ENCODE assay signal across 1 cellular context in the genomic region with DNA sequence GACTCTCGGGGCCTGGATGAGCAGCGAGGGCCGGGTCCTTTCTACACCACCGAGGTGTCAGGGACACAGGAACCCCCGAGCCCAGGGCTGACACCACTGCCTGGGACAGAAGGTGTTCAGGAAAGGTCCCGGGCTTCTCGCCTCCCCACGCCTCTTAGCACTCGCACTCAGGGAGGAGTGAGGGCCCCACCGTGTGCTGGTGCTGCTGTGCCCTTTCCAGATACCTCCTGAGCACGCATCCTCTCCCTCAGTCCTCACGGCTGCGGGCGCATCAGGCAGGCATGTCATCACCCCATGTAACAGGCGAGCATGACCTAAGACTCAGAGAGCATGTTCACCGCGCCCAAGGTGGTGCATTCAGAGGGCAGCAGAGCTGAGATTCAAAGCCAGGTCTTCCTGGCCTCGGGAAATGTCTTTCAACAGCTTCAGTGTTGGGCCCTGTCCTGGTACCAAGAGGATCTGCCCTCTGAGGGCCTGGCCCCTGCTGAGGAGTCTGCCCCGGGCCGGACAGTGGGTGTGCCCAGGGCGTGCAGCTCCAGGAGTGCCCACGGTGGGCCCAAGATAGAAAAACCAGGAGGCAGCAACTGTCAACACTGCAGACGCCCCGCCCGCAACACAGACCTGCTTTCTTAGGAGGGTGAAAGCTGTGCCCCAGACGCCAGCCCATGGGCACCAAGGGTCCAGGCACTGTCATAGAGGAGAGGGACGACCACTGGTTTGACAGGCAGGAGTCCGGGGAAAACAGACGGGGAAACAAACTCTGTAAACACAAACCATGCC.
TF ChIP-seq lines count a peak whose summit lies in the region.

No MANE protein-coding gene starts in this region.

TF ChIP-seq in HepG2, 621 proteins besides CTCF, POLR2A, EP300 and RAD21 (continued from another document):
- TF ChIP-seq HNF4G (IDR thresholded peaks at IDR 0.05; ENCODE audit: borderline replicate concordance, low read depth, low read length) (no peak), HNF4G (CRISPR knock-in tag; IDR thresholded peaks at IDR 0.05; ENCODE audit: borderline replicate concordance, low read depth) (no peak), NRL (CRISPR knock-in tag; IDR thresholded peaks at IDR 0.05; ENCODE audit: borderline replicate concordance) (peak; percentile 44; the same call in 1 of the 2 replicates), SYNCRIP (IDR thresholded peaks at IDR 0.05; ENCODE audit: insufficient read depth, low read depth, low read length) (no peak), HNRNPLL (IDR thresholded peaks at IDR 0.05; ENCODE audit: low read depth, low read length, poor library complexity, severe bottlenecking) (peak; percentile 28), ZNF780A (CRISPR knock-in tag; IDR thresholded peaks at IDR 0.05) (no peak), CBX5 (CRISPR knock-in tag; IDR thresholded peaks at IDR 0.05; ENCODE audit: borderline replicate concordance) (0 out of 2 replicates have a peak, but pooled peaks have one; percentile 15), KDM6A (CRISPR knock-in tag; IDR thresholded peaks at IDR 0.05; ENCODE audit: low read depth) (no peak), NFYC (CRISPR knock-in tag; IDR thresholded peaks at IDR 0.05) (no peak), SAFB2 (CRISPR knock-in tag; IDR thresholded peaks at IDR 0.05; ENCODE audit: borderline replicate concordance, low read depth) (0 out of 2 replicates have a peak, but pooled peaks have one; percentile 56)
- TF ChIP-seq, protein P1, sequence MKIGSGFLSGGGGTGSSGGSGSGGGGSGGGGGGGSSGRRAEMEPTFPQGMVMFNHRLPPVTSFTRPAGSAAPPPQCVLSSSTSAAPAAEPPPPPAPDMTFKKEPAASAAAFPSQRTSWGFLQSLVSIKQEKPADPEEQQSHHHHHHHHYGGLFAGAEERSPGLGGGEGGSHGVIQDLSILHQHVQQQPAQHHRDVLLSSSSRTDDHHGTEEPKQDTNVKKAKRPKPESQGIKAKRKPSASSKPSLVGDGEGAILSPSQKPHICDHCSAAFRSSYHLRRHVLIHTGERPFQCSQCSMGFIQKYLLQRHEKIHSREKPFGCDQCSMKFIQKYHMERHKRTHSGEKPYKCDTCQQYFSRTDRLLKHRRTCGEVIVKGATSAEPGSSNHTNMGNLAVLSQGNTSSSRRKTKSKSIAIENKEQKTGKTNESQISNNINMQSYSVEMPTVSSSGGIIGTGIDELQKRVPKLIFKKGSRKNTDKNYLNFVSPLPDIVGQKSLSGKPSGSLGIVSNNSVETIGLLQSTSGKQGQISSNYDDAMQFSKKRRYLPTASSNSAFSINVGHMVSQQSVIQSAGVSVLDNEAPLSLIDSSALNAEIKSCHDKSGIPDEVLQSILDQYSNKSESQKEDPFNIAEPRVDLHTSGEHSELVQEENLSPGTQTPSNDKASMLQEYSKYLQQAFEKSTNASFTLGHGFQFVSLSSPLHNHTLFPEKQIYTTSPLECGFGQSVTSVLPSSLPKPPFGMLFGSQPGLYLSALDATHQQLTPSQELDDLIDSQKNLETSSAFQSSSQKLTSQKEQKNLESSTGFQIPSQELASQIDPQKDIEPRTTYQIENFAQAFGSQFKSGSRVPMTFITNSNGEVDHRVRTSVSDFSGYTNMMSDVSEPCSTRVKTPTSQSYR (CRISPR knock-in tag; IDR thresholded peaks at IDR 0.05; ENCODE audit: borderline replicate concordance): no peak
- TF ChIP-seq, protein P2, sequence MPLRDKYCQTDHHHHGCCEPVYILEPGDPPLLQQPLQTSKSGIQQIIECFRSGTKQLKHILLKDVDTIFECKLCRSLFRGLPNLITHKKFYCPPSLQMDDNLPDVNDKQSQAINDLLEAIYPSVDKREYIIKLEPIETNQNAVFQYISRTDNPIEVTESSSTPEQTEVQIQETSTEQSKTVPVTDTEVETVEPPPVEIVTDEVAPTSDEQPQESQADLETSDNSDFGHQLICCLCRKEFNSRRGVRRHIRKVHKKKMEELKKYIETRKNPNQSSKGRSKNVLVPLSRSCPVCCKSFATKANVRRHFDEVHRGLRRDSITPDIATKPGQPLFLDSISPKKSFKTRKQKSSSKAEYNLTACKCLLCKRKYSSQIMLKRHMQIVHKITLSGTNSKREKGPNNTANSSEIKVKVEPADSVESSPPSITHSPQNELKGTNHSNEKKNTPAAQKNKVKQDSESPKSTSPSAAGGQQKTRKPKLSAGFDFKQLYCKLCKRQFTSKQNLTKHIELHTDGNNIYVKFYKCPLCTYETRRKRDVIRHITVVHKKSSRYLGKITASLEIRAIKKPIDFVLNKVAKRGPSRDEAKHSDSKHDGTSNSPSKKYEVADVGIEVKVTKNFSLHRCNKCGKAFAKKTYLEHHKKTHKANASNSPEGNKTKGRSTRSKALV (CRISPR knock-in tag; IDR thresholded peaks at IDR 0.05): no peak
TF ChIP-seq in HepG2: peak in this region for 5.
